ENCODE assay signal across 8 cellular contexts in genomic region chr3:101938262-101938847, GRCh38.
DNase-seq lines count a peak whose midpoint lies in the region; ATAC-seq and TF ChIP-seq lines count a peak whose summit lies in the region.

No MANE protein-coding gene starts in this region.

- no peaks in the 10 kb centered on the region for H3K27me3 ChIP-seq in CD8-positive, alpha-beta T cell (ENCODE audit: insufficient read depth, low read length)
- H3K27me3 ChIP-seq in heart right ventricle: no peaks in the 10 kb centered on the region

- H3K9me3 Mint-ChIP-seq in CD8-positive, alpha-beta T cell: peaks cover 2% of the 10 kb centered on the region
- H3K9me3 Mint-ChIP-seq in activated B cell treated with CpG ODN at 0.5 μM for 24 hours (peaks cover 2% of the 10 kb centered on the region), mesothelial cell of epicardium (peaks cover 5% of the 10 kb centered on the region)

- no peaks in the 10 kb centered on the region for H3K36me3 Mint-ChIP-seq in CD8-positive, alpha-beta T cell
- H3K36me3 Mint-ChIP-seq in activated B cell treated with CpG ODN at 0.5 μM for 24 hours (ENCODE audit: low read depth) (peaks cover 3% of the 10 kb centered on the region), mesothelial cell of epicardium (no peaks in the 10 kb centered on the region)

- H3K27me3 Mint-ChIP-seq in CD8-positive, alpha-beta T cell (ENCODE audit: low read depth): no peaks in the 10 kb centered on the region
- H3K27me3 Mint-ChIP-seq in activated B cell treated with CpG ODN at 0.5 μM for 24 hours (no peaks in the 10 kb centered on the region), mesothelial cell of epicardium (ENCODE audit: low read depth) (no peaks in the 10 kb centered on the region)

- no peak for DNase-seq in CD8-positive, alpha-beta T cell
- no peak for DNase-seq in activated B cell treated with CpG ODN at 0.5 μM for 24 hours
- no peak for DNase-seq in mesothelial cell of epicardium (ENCODE audit: low spot score in 2 of 2, unreplicated experiment in 2 of 2)
- DNase-seq in heart right ventricle: no peak
- DNase-seq in AG20443 (ENCODE audit: low spot score): no peak
- DNase-seq in DMS 273 (lab: John Stamatoyannopoulos, UW; ENCODE audit: unreplicated experiment): no peak

- no peak overlapping the region for H3K27ac ChIP-seq in CD8-positive, alpha-beta T cell (ENCODE audit: low read depth, low read length)
- peak overlapping the region in 2 of 10 donors; percentile 16 to 83 for H3K27ac ChIP-seq in heart right ventricle

- H3K4me3 ChIP-seq in CD8-positive, alpha-beta T cell (ENCODE audit: low read depth, low read length): peak overlapping the region; percentile 10
- no peak overlapping the region for H3K4me3 ChIP-seq in heart right ventricle

- intact Hi-C loops in CD8-positive, alpha-beta T cell (cut with DNase I, micrococcal nuclease): loop anchor here (5.0 kb wide), 3 partner anchors 91 to 131 kb away; partner anchors contain the start of gene NFKBIZ (in 1 of the 2)
- intact Hi-C loops in activated B cell treated with CpG ODN at 0.5 μM for 24 hours (cut with micrococcal nuclease): loop anchor here (1.0 to 5.0 kb wide), 3 partner anchors 77 to 286 kb away; no protein-coding TSS in a partner anchor
- intact Hi-C loops in heart right ventricle (cut with DNase I): no loop called here

- CTCF ChIA-PET in CD8-positive, alpha-beta T cell (lab: Charles Lee): interaction anchor here (0.7 kb wide), 2 partner anchors 14 to 291 kb away, joined by 3 to 4 read pairs; no protein-coding TSS in a partner anchor
- CTCF ChIA-PET in activated B cell treated with CpG ODN at 0.5 μM for 24 hours (lab: Charles Lee): interaction anchor here (1.6 to 3.3 kb wide), 2 partner anchors 86 to 286 kb away, joined by 3 to 34 read pairs; no protein-coding TSS in a partner anchor

- no peaks in the 10 kb centered on the region for H3K9me3 ChIP-seq in CD8-positive, alpha-beta T cell (ENCODE audit: low read length)
- H3K9me3 ChIP-seq in heart right ventricle: no peaks in the 10 kb centered on the region

- WGBS in heart right ventricle, 2 donors: 32 to 41% methylated on average over 2 of the region's 2 CpGs

- H3K27ac Mint-ChIP-seq in CD8-positive, alpha-beta T cell: no peak overlapping the region
- no peak overlapping the region for H3K27ac Mint-ChIP-seq in activated B cell treated with CpG ODN at 0.5 μM for 24 hours
- H3K27ac Mint-ChIP-seq in mesothelial cell of epicardium: no peak overlapping the region

- peaks cover 78% of the 10 kb centered on the region for H3K4me1 ChIP-seq in CD8-positive, alpha-beta T cell (ENCODE audit: insufficient read depth, low read length)
- H3K4me1 ChIP-seq in heart right ventricle: peaks cover 0 to 75% (median 37%) of the 10 kb centered on the region in 9 donors

- POLR2A ChIA-PET in CD8-positive, alpha-beta T cell (lab: Charles Lee): interaction anchor here (0.8 to 1.3 kb wide), 2 partner anchors 10 to 79 kb away, joined by 3 read pairs; no protein-coding TSS in a partner anchor
- POLR2A ChIA-PET in activated B cell treated with CpG ODN at 0.5 μM for 24 hours (lab: Charles Lee): interaction anchor here (0.8 to 8.3 kb wide), 13 partner anchors 15 to 287 kb away, joined by 3 to 85 read pairs (median 26); partner anchors contain the start of gene NFKBIZ

- ATAC-seq in CD8-positive, alpha-beta T cell: no peak
- peak; percentile 46 for ATAC-seq in GM21367 (IDR thresholded peaks at IDR 0.05; ENCODE audit: unreplicated experiment)
- peak; percentile 39 for ATAC-seq in HG03469 (IDR thresholded peaks at IDR 0.05; ENCODE audit: unreplicated experiment)
- ATAC-seq in activated B cell treated with CpG ODN at 0.5 μM for 24 hours (ENCODE audit: low read depth): peak; percentile 46
- no peak for ATAC-seq in heart right ventricle

- peaks cover 33% of the 10 kb centered on the region for H3K4me1 Mint-ChIP-seq in CD8-positive, alpha-beta T cell (ENCODE audit: low read depth)
- H3K4me1 Mint-ChIP-seq in activated B cell treated with CpG ODN at 0.5 μM for 24 hours: peaks cover 40% of the 10 kb centered on the region
- peaks cover 12% of the 10 kb centered on the region for H3K4me1 Mint-ChIP-seq in mesothelial cell of epicardium

- no peak overlapping the region for H3K4me3 Mint-ChIP-seq in CD8-positive, alpha-beta T cell
- no peak overlapping the region for H3K4me3 Mint-ChIP-seq in activated B cell treated with CpG ODN at 0.5 μM for 24 hours
- no peak overlapping the region for H3K4me3 Mint-ChIP-seq in mesothelial cell of epicardium

- no peak for TF ChIP-seq CTCF in CD8-positive, alpha-beta T cell (IDR thresholded peaks at IDR 0.05)
- TF ChIP-seq CTCF in activated B cell treated with CpG ODN at 0.5 μM for 24 hours (IDR thresholded peaks at IDR 0.05) (no peak), mesothelial cell of epicardium (IDR thresholded peaks at IDR 0.05; ENCODE audit: unreplicated experiment) (no peak), heart right ventricle (IDR thresholded peaks at IDR 0.05) (no peak)

- no peaks in the 10 kb centered on the region for H3K36me3 ChIP-seq in CD8-positive, alpha-beta T cell (ENCODE audit: insufficient read depth, low read length)
- H3K36me3 ChIP-seq in heart right ventricle: no peaks in the 10 kb centered on the region

Comparison
In these comparisons a context has a peak if more than half of its experiments do, and no peak if none do; other contexts are left out.
1. ATAC-seq: peak in GM21367 (single experiment), HG03469 (single experiment) and activated B cell treated with CpG ODN at 0.5 μM for 24 hours (single experiment); none in CD8-positive, alpha-beta T cell (single experiment) and heart right ventricle (0 of 8).
2. intact Hi-C loops: an anchor here in CD8-positive, alpha-beta T cell (5.0 kb wide) and activated B cell treated with CpG ODN at 0.5 μM for 24 hours (1.0 to 5.0 kb wide); none called in heart right ventricle.